1 cellular context compared by ENCODE assay signal in genomic region chr12:1929985-1930815, GRCh38.
TF ChIP-seq lines count a peak whose summit lies in the region.

No MANE protein-coding gene starts in this region.

TF ChIP-seq in GM12878, 131 proteins besides CTCF, POLR2A, EP300 and RAD21:
- TF ChIP-seq YY1 (IDR thresholded peaks at IDR 0.05; ENCODE audit: low read depth, low read length) (no peak), SPI1 (IDR thresholded peaks at IDR 0.05; ENCODE audit: borderline replicate concordance, insufficient read depth, low read depth, low read length) (peak; percentile 62)
TF ChIP-seq in GM12878: peak in this region for 1.
